In the genomic region with DNA sequence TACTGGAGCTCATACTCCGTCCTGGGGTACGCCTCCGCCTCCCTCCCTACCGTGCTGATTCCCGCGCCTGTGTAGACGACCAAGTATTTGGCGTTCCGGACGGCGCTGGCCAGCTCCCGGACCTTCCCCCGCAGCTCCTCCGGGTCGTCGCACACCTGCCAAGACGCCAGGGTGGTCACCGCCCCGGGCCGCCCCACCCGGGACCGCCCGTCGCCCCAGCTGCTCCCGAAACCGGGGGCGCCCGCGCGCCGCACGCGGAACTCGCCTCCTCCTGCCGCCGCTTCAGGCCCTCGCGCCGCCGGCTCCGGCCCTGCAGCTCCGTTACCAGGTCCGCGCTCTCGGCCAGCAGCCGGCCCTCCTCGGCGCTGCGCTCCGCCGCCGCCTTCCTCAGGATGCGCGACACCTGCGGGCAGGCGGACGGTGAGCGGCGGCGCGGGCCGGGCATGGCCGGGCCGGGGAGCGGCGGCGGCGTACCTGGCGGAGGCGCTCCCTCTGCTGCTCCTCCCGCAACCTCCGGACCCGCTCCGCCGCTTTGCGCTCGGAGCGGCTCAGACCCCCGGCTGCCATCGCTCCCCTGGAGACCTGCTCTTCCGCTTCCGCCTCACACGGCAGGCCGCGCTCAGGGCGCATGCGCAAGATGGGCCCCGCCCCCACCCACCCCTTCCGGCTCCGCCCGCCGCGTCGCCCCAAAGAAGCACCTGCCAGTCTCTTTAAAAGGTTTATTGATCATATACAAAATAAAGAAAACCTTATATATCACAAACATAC, we compare ENCODE assay signal across 8 cellular contexts. TPM values are rescaled to one million over a fixed set of nuclear protein-coding genes. Genes with fewer than 3 reads are reported as not detected.
A peak's percentile ranks its signal among the peaks of the same experiment; 100 is the strongest.
DNase-seq lines count a peak whose midpoint lies in the region; ATAC-seq and TF ChIP-seq lines count a peak whose summit lies in the region.

A gene with protein sequence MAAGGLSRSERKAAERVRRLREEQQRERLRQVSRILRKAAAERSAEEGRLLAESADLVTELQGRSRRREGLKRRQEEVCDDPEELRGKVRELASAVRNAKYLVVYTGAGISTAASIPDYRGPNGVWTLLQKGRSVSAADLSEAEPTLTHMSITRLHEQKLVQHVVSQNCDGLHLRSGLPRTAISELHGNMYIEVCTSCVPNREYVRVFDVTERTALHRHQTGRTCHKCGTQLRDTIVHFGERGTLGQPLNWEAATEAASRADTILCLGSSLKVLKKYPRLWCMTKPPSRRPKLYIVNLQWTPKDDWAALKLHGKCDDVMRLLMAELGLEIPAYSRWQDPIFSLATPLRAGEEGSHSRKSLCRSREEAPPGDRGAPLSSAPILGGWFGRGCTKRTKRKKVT (minus strand): TSS at position 612 of the 768 bp plus-strand sequence. CDS start 45 bp downstream, at position 567.

- H3K9me3 ChIP-seq in CD8-positive, alpha-beta T cell (ENCODE audit: low read length) = no peaks in the 10 kb centered on the region

- peak within 1 kb of the TSS; percentile 91 for H3K4me3 Mint-ChIP-seq in CD8-positive, alpha-beta T cell
- peak within 1 kb of the TSS; percentile 85 to 96 (median 91) for H3K4me3 Mint-ChIP-seq in IgD-negative memory B cell
- H3K4me3 Mint-ChIP-seq in activated T-cell treated with anti-CD3 and anti-CD28 coated beads, Interleukin-2, amount 50 U/mL, for 4 hours = peak within 1 kb of the TSS; percentile 89

- TF ChIP-seq CTCF in CD8-positive, alpha-beta T cell (IDR thresholded peaks at IDR 0.05) = no peak

- H3K27ac Mint-ChIP-seq in CD8-positive, alpha-beta T cell = peak within 1 kb of the TSS; percentile 88
- H3K27ac Mint-ChIP-seq in IgD-negative memory B cell = peak within 1 kb of the TSS; percentile 43 to 84 (median 59)

- intact Hi-C loops in CD8-positive, alpha-beta T cell (cut with DNase I, micrococcal nuclease) = loop anchor here (1.0 to 10.0 kb wide), 7 partner anchors 10 to 537 kb away; a partner anchor contains a TSS

- no peaks in the 10 kb centered on the region for H3K27me3 ChIP-seq in CD8-positive, alpha-beta T cell (ENCODE audit: insufficient read depth, low read length)

- H3K27ac ChIP-seq in CD8-positive, alpha-beta T cell (ENCODE audit: low read depth, low read length) = peak within 1 kb of the TSS; percentile 51

- H3K36me3 Mint-ChIP-seq in CD8-positive, alpha-beta T cell = peaks cover 37% of the 10 kb centered on the region
- no peaks in the 10 kb centered on the region for H3K36me3 Mint-ChIP-seq in IgD-negative memory B cell
- peaks cover 22% of the 10 kb centered on the region for H3K36me3 Mint-ChIP-seq in activated T-cell treated with anti-CD3 and anti-CD28 coated beads, Interleukin-2, amount 50 U/mL, for 4 hours (ENCODE audit: insufficient read depth)

- ATAC-seq in CD8-positive, alpha-beta T cell = peak; percentile 93
- ATAC-seq in GM21390 (IDR thresholded peaks at IDR 0.05; ENCODE audit: unreplicated experiment) = peak; percentile 57
- ATAC-seq in activated T-cell treated with anti-CD3 and anti-CD28 coated beads, Interleukin-2, amount 50 U/mL, for 4 hours = peak; percentile 89 to 91
- ATAC-seq in esophagus mucosa = peak; percentile 63

- peaks cover 27% of the 10 kb centered on the region for H3K4me1 Mint-ChIP-seq in CD8-positive, alpha-beta T cell (ENCODE audit: low read depth)
- peaks cover 13 to 22% (median 19%) of the 10 kb centered on the region in 3 donors for H3K4me1 Mint-ChIP-seq in IgD-negative memory B cell
- H3K4me1 Mint-ChIP-seq in activated T-cell treated with anti-CD3 and anti-CD28 coated beads, Interleukin-2, amount 50 U/mL, for 4 hours (ENCODE audit: low read depth) = peaks cover 24% of the 10 kb centered on the region

- POLR2A ChIA-PET in CD8-positive, alpha-beta T cell (lab: Charles Lee) = interaction anchor here (1.1 to 1.9 kb wide), 5 partner anchors 9 to 48 kb away, joined by 4 to 10 read pairs (median 6); a partner anchor contains a TSS

- no peaks in the 10 kb centered on the region for H3K9me3 Mint-ChIP-seq in CD8-positive, alpha-beta T cell
- no peaks in the 10 kb centered on the region for H3K9me3 Mint-ChIP-seq in IgD-negative memory B cell
- H3K9me3 Mint-ChIP-seq in activated T-cell treated with anti-CD3 and anti-CD28 coated beads, Interleukin-2, amount 50 U/mL, for 4 hours = no peaks in the 10 kb centered on the region

- H3K4me1 ChIP-seq in CD8-positive, alpha-beta T cell (ENCODE audit: insufficient read depth, low read length) = peaks cover 14% of the 10 kb centered on the region

- H3K36me3 ChIP-seq in CD8-positive, alpha-beta T cell (ENCODE audit: insufficient read depth, low read length) = peaks cover 26% of the 10 kb centered on the region

- DNase-seq in CD8-positive, alpha-beta T cell = peak; percentile 67 to 90 (median 78)
- peak; percentile 82 for DNase-seq in activated T-cell treated with anti-CD3 and anti-CD28 coated beads, Interleukin-2, amount 50 U/mL, for 4 hours
- DNase-seq in myocyte (ENCODE audit: low read depth) = peak; percentile 77
- peak; percentile 51 to 76 for DNase-seq in stimulated activated CD8-positive, alpha-beta memory T cell treated with anti-CD3 and anti-CD28 coated beads, Interleukin-7, amount 100 ng/mL, for 4 hours (ENCODE audit: low read depth in 2 of 2)

- no peaks in the 10 kb centered on the region for H3K27me3 Mint-ChIP-seq in CD8-positive, alpha-beta T cell (ENCODE audit: low read depth)
- H3K27me3 Mint-ChIP-seq in IgD-negative memory B cell = no peaks in the 10 kb centered on the region
- no peaks in the 10 kb centered on the region for H3K27me3 Mint-ChIP-seq in activated T-cell treated with anti-CD3 and anti-CD28 coated beads, Interleukin-2, amount 50 U/mL, for 4 hours (ENCODE audit: low read depth)

- H3K4me3 ChIP-seq in CD8-positive, alpha-beta T cell (ENCODE audit: low read depth, low read length) = peak within 1 kb of the TSS; percentile 69

- CTCF ChIA-PET in CD8-positive, alpha-beta T cell (lab: Charles Lee) = interaction anchor here (1.5 to 1.7 kb wide), 2 partner anchors 9 to 48 kb away, joined by 4 to 6 read pairs; no protein-coding TSS in a partner anchor

TF ChIP-seq in PFSK-1, 5 proteins besides CTCF, POLR2A, EP300 and RAD21:
- TF ChIP-seq POLR2AphosphoS5 (IDR thresholded peaks at IDR 0.05; ENCODE audit: low read depth, low read length) = peak; percentile 56
- TF ChIP-seq, protein P1, sequence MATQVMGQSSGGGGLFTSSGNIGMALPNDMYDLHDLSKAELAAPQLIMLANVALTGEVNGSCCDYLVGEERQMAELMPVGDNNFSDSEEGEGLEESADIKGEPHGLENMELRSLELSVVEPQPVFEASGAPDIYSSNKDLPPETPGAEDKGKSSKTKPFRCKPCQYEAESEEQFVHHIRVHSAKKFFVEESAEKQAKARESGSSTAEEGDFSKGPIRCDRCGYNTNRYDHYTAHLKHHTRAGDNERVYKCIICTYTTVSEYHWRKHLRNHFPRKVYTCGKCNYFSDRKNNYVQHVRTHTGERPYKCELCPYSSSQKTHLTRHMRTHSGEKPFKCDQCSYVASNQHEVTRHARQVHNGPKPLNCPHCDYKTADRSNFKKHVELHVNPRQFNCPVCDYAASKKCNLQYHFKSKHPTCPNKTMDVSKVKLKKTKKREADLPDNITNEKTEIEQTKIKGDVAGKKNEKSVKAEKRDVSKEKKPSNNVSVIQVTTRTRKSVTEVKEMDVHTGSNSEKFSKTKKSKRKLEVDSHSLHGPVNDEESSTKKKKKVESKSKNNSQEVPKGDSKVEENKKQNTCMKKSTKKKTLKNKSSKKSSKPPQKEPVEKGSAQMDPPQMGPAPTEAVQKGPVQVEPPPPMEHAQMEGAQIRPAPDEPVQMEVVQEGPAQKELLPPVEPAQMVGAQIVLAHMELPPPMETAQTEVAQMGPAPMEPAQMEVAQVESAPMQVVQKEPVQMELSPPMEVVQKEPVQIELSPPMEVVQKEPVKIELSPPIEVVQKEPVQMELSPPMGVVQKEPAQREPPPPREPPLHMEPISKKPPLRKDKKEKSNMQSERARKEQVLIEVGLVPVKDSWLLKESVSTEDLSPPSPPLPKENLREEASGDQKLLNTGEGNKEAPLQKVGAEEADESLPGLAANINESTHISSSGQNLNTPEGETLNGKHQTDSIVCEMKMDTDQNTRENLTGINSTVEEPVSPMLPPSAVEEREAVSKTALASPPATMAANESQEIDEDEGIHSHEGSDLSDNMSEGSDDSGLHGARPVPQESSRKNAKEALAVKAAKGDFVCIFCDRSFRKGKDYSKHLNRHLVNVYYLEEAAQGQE (IDR thresholded peaks at IDR 0.05; ENCODE audit: insufficient read depth in 1 of 2, low read depth in 2 of 2, low read length in 2 of 2) = no peak
- TF ChIP-seq TAF1 (IDR thresholded peaks at IDR 0.05; ENCODE audit: borderline replicate concordance, insufficient read depth, low read length) = peak; percentile 69; the same call in 1 of the 2 replicates
- TF ChIP-seq SIN3A (IDR thresholded peaks at IDR 0.05; ENCODE audit: borderline replicate concordance, insufficient read depth, low read length) = peak; percentile 69; the same call in 1 of the 2 replicates
- TF ChIP-seq FOXP2 (optimal IDR thresholded peaks at IDR 0.05; ENCODE audit: borderline replicate concordance, extremely low read depth, extremely low read length, insufficient read depth) = peak; percentile 42

RNA-seq across cellular contexts. Expression of the gene that starts here (rescaled TPM):
- 10 to 100 TPM; 75.2 to 76.1 TPM for total RNA-seq in CD8-positive, alpha-beta T cell
- 31.6 TPM for polyA plus RNA-seq in IgD-negative memory B cell
- polyA plus RNA-seq in PFSK-1 (2012; ENCODE audit: insufficient read length, low read depth) = 44.3 TPM
- 10 to 100 TPM; 41.1 to 47.2 (median 46.3) TPM for total RNA-seq in activated T-cell treated with anti-CD3 and anti-CD28 coated beads, Interleukin-2, amount 50 U/mL, for 4 hours
- total RNA-seq in esophagus mucosa (46.2 TPM), myocyte (19.2 and 20.3 TPM in 2 replicates)
- polyA plus RNA-seq in myocyte (2012) = 19.5 TPM

Comparison
In these comparisons a context has a peak if more than half of its experiments do, and no peak if none do; other contexts are left out.
1. Peak in every context shown above with its lines: DNase-seq, ATAC-seq, H3K4me3 ChIP-seq and H3K27ac ChIP-seq.